ENCODE assay signal across 29 cellular contexts in genomic region chr1:13628218-13628617, GRCh38. TPM values are rescaled to one million over a fixed set of nuclear protein-coding genes. Genes with fewer than 3 reads are reported as not detected.
DNase-seq lines count a peak whose midpoint lies in the region; FAIRE-seq and TF ChIP-seq lines count a peak whose summit lies in the region.
"Had no signal": no experiment of that assay in that cellular context is flagged by ENCODE, and none has a peak within 500 bp of the region (broad histone marks: within the 10 kb centered on the region; RNA-seq: fewer than 3 reads in every experiment).

No MANE protein-coding gene starts in this region.

- no peaks in the 10 kb centered on the region for H3K4me1 ChIP-seq in breast epithelium

- H3K27ac ChIP-seq in breast epithelium: no peak overlapping the region
- H3K27ac ChIP-seq: BLaER1 treated with 17β-estradiol and CSF1 and Interleukin-3, amounts not matched to agents 10 nM and 100 nM; HL-60 had no signal

- H3K4me3 ChIP-seq in breast epithelium (no peak overlapping the region), fibroblast of pulmonary artery (replicated peaks; ENCODE audit: low read depth, low read length) (no peak overlapping the region)
- H3K4me3 ChIP-seq: BLaER1 treated with 17β-estradiol and CSF1 and Interleukin-3, amounts not matched to agents 10 nM and 100 nM had no signal

- no peak for TF ChIP-seq POLR2A in breast epithelium (IDR thresholded peaks at IDR 0.05)

- no peaks in the 10 kb centered on the region for H3K27me3 ChIP-seq in breast epithelium
- H3K27me3 ChIP-seq: BLaER1 treated with 17β-estradiol and CSF1 and Interleukin-3, amounts not matched to agents 10 nM and 100 nM had no signal

- H3K9me3 Mint-ChIP-seq in MCF 10A (ENCODE audit: unreplicated experiment): peaks cover 6% of the 10 kb centered on the region

- no peaks in the 10 kb centered on the region for H3K27me3 Mint-ChIP-seq in MCF 10A (ENCODE audit: insufficient read depth, unreplicated experiment)

- H3K27ac Mint-ChIP-seq in MCF 10A (ENCODE audit: low read depth, unreplicated experiment): peak overlapping the region; percentile 31
- H3K27ac Mint-ChIP-seq: CD8-positive, alpha-beta T cell; H9 had no signal

- FAIRE-seq in urothelium cell line (lab: Jason Lieb, UNC) (no peak), frontal cortex (lab: Jason Lieb, UNC) (no peak)
- FAIRE-seq: G401.6, GM12892, GM18507, RCC 7860 had no signal

- H3K36me3 ChIP-seq in breast epithelium: no peaks in the 10 kb centered on the region
- H3K36me3 ChIP-seq: BLaER1 treated with 17β-estradiol and CSF1 and Interleukin-3, amounts not matched to agents 10 nM and 100 nM had no signal

- no TSS peak for BruUV-seq in MCF 10A (replicated peaks; lab: Mats Ljungman, UMichigan)

- in situ Hi-C loops in G401 (cut with HindIII; ENCODE audit: low sequenced_read_pairs): no loop called here

- no peak overlapping the region for H3K4me3 Mint-ChIP-seq in MCF 10A (ENCODE audit: unreplicated experiment)
- H3K4me3 Mint-ChIP-seq: CD8-positive, alpha-beta T cell; H9 had no signal

- no peaks in the 10 kb centered on the region for H3K36me3 Mint-ChIP-seq in MCF 10A (ENCODE audit: insufficient read depth, unreplicated experiment)
- H3K36me3 Mint-ChIP-seq: CD8-positive, alpha-beta T cell had no signal

- CTCF ChIA-PET in MCF 10A (lab: Yijun Ruan, JAX): no interaction called here

- POLR2A ChIA-PET in MCF 10A (lab: Yijun Ruan, JAX): interaction anchor here (1.8 kb wide), 1 partner anchor 8 kb away, joined by 6 read pairs; no protein-coding TSS in a partner anchor

- no peaks in the 10 kb centered on the region for H3K9me3 ChIP-seq in breast epithelium

- no peak for DNase-seq in MCF 10A (ENCODE audit: unreplicated experiment)
- DNase-seq in breast epithelium (ENCODE audit: low spot score in 2 of 2): no peak
- peak; percentile 37 for DNase-seq in amniotic epithelial cell (ENCODE audit: low read depth)
- DNase-seq in fibroblast of pulmonary artery (ENCODE audit: low read depth): peak; percentile 10
- DNase-seq in urothelium cell line (ENCODE audit: low spot score): peak; percentile 51
- DNase-seq in activated gamma-delta T cell (lab: John Stamatoyannopoulos, UW): no peak
- no peak for DNase-seq in frontal cortex (ENCODE audit: low spot score in 2 of 2)
- DNase-seq in G401 (ENCODE audit: low spot score): no peak
- DNase-seq: 8988T; Calu3; CD8-positive, alpha-beta T cell; DMS153; H9; KG1; MV-4-11; NCI-H1105 treated with DMSO at 0.1 percent for 48 hours; NCI-H2029 treated with DMSO at 0.1 percent for 48 hours; NCI-H226; NCI-H524; NCI-H774 had no signal

- intact Hi-C loops in MCF 10A (cut with micrococcal nuclease) (no loop called here), breast epithelium (cut with DNase I; ENCODE audit: low total_unique reads) (no loop called here)

- peaks cover 12% of the 10 kb centered on the region for H3K4me1 Mint-ChIP-seq in MCF 10A (ENCODE audit: insufficient read depth, unreplicated experiment)

- no peak for TF ChIP-seq CTCF in MCF 10A (IDR thresholded peaks at IDR 0.05; ENCODE audit: unreplicated experiment)
- TF ChIP-seq CTCF in breast epithelium (IDR thresholded peaks at IDR 0.05): no peak
- no peak for TF ChIP-seq CTCF in fibroblast of pulmonary artery (IDR thresholded peaks at IDR 0.05; ENCODE audit: low read length, missing control alignments)

RNA-seq across cellular contexts. Expression of gene PDPN, which starts 44.6 kb away (rescaled TPM):
- total RNA-seq in MCF 10A (2022) (30.7 and 35.1 TPM in 2 replicates), breast epithelium (10 to 100 TPM; 18.1 to 38.8 (median 29.2) TPM), frontal cortex (4.1 TPM)
- not detected in 2 replicates for total RNA-seq in G401 (2014; rRNA removed; shearing (Covaris generic))
- total RNA-seq: Calu3; CD8-positive, alpha-beta T cell; HT-29; OCI-LY7; SK-MEL-5 had no signal

Comparison
In these comparisons a context has a peak if more than half of its experiments do, and no peak if none do; other contexts are left out.
1. DNase-seq: peak in amniotic epithelial cell (single experiment), fibroblast of pulmonary artery (single experiment) and urothelium cell line (single experiment); none in MCF 10A (single experiment), breast epithelium (0 of 2), activated gamma-delta T cell (single experiment), frontal cortex (0 of 2) and G401 (single experiment).